Comparison of ENCODE assay signal across 14 cellular contexts in genomic region chr2:214128040-214128439, GRCh38.
DNase-seq lines count a peak whose midpoint lies in the region; ATAC-seq and TF ChIP-seq lines count a peak whose summit lies in the region.
"Had no signal": no experiment of that assay in that cellular context is flagged by ENCODE, and none has a peak within 500 bp of the region (broad histone marks: within the 10 kb centered on the region; RNA-seq: fewer than 3 reads in every experiment).

No MANE protein-coding gene starts in this region.

- intact Hi-C loops in activated T-helper 2 cell treated with anti-CD3 and anti-CD28 coated beads, Interferon-gamma antibody, Interleukin-2, Interleukin-4, amounts not matched to agents 10 μg/mL and 5 μg/mL and 100 μg/mL, durations not matched to agents 14 hours and 24 hours and 36 hours (cut with micrococcal nuclease), result no loop called here
- intact Hi-C loops in right lobe of liver (cut with DNase I), result no loop called here

- TF ChIP-seq POLR2A in right lobe of liver (IDR thresholded peaks at IDR 0.05), result no peak

- H3K27ac Mint-ChIP-seq in HFFc6, result peak overlapping the region; percentile 13
- H3K27ac Mint-ChIP-seq in activated T-helper 2 cell treated with anti-CD3 and anti-CD28 coated beads, Interferon-gamma antibody, Interleukin-2, Interleukin-4, amounts not matched to agents 10 μg/mL and 5 μg/mL and 100 μg/mL, durations not matched to agents 14 hours and 24 hours and 36 hours, result no peak overlapping the region

- H3K9me3 Mint-ChIP-seq in HFFc6, result no peaks in the 10 kb centered on the region
- H3K9me3 Mint-ChIP-seq in activated T-helper 2 cell treated with anti-CD3 and anti-CD28 coated beads, Interferon-gamma antibody, Interleukin-2, Interleukin-4, amounts not matched to agents 10 μg/mL and 5 μg/mL and 100 μg/mL, durations not matched to agents 14 hours and 24 hours and 36 hours, result no peaks in the 10 kb centered on the region

- no peak for DNase-seq in HFFc6
- no peak for DNase-seq in SK-N-MC (ENCODE audit: low read depth, low spot score)
- DNase-seq in foreskin keratinocyte, result peak in 1 of 2 donors; percentile 5
- no peak for DNase-seq in activated T-helper 2 cell treated with anti-CD3 and anti-CD28 coated beads, Interferon-gamma antibody, Interleukin-2, Interleukin-4, amounts not matched to agents 10 μg/mL and 5 μg/mL and 100 μg/mL, durations not matched to agents 14 hours and 24 hours and 36 hours (ENCODE audit: low spot score)
- DNase-seq in LoVo (ENCODE audit: low spot score), result no peak
- DNase-seq in right lobe of liver, result no peak
- DNase-seq: NCI-H1105 treated with DMSO at 0.1 percent for 48 hours, NCI-H187 treated with DMSO at 0.1 percent for 48 hours, NCI-H446 treated with DMSO at 0.1 percent for 48 hours, NCI-H774, SIG-M5 had no signal

- H3K4me1 Mint-ChIP-seq in HFFc6 (ENCODE audit: low read depth), result peaks cover 30% of the 10 kb centered on the region
- H3K4me1 Mint-ChIP-seq in activated T-helper 2 cell treated with anti-CD3 and anti-CD28 coated beads, Interferon-gamma antibody, Interleukin-2, Interleukin-4, amounts not matched to agents 10 μg/mL and 5 μg/mL and 100 μg/mL, durations not matched to agents 14 hours and 24 hours and 36 hours (ENCODE audit: low read depth), result no peaks in the 10 kb centered on the region

- H3K9ac ChIP-seq in SK-N-MC (ENCODE audit: insufficient read length), result no peak overlapping the region
- H3K9ac ChIP-seq: BLaER1 treated with 17β-estradiol and CSF1 and Interleukin-3, amounts not matched to agents 10 nM and 100 nM had no signal

- H3K4me1 ChIP-seq in foreskin keratinocyte (peaks cover 21% of the 10 kb centered on the region), right lobe of liver (no peaks in the 10 kb centered on the region)
- H3K4me1 ChIP-seq: BLaER1 treated with 17β-estradiol and CSF1 and Interleukin-3, amounts not matched to agents 10 nM and 100 nM had no signal

- WGBS in right lobe of liver (ENCODE audit: insufficient coverage, low coverage, low lambda C conversion rate, missing lambda C conversion rate), result 67% methylated on average over 1 of the region's 1 CpG

- H3K4me3 ChIP-seq in SK-N-MC (peak overlapping the region; percentile 4; the same call in 1 of the 2 replicates), right lobe of liver (no peak overlapping the region)
- H3K4me3 ChIP-seq: BLaER1 treated with 17β-estradiol and CSF1 and Interleukin-3, amounts not matched to agents 10 nM and 100 nM had no signal

- no peak for ATAC-seq in foreskin keratinocyte
- ATAC-seq in right lobe of liver, result no peak
- no peak for ATAC-seq in GM18870 (IDR thresholded peaks at IDR 0.05; ENCODE audit: unreplicated experiment)

- no peaks in the 10 kb centered on the region for H3K36me3 ChIP-seq in SK-N-MC (ENCODE audit: insufficient read depth, low read length)
- H3K36me3 ChIP-seq in right lobe of liver, result no peaks in the 10 kb centered on the region
- H3K36me3 ChIP-seq: BLaER1 treated with 17β-estradiol and CSF1 and Interleukin-3, amounts not matched to agents 10 nM and 100 nM had no signal

- no peak overlapping the region for H3K4me3 Mint-ChIP-seq in HFFc6
- H3K4me3 Mint-ChIP-seq in activated T-helper 2 cell treated with anti-CD3 and anti-CD28 coated beads, Interferon-gamma antibody, Interleukin-2, Interleukin-4, amounts not matched to agents 10 μg/mL and 5 μg/mL and 100 μg/mL, durations not matched to agents 14 hours and 24 hours and 36 hours (ENCODE audit: low read depth), result no peak overlapping the region

- H3K9me3 ChIP-seq in SK-N-MC (ENCODE audit: low read depth, low read length), result no peaks in the 10 kb centered on the region
- H3K9me3 ChIP-seq in right lobe of liver, result no peaks in the 10 kb centered on the region
- H3K9me3 ChIP-seq: BLaER1 treated with 17β-estradiol and CSF1 and Interleukin-3, amounts not matched to agents 10 nM and 100 nM had no signal

- TF ChIP-seq CTCF in HFFc6 (IDR thresholded peaks at IDR 0.05) (no peak), foreskin keratinocyte (conservative IDR thresholded peaks at IDR 0.05) (no peak), right lobe of liver (IDR thresholded peaks at IDR 0.05) (no peak)

- H3K27ac ChIP-seq in SK-N-MC (peak overlapping the region; percentile 33), foreskin keratinocyte (peak overlapping the region; percentile 80), right lobe of liver (no peak overlapping the region)
- H3K27ac ChIP-seq: BLaER1 treated with 17β-estradiol and CSF1 and Interleukin-3, amounts not matched to agents 10 nM and 100 nM; HL-60 had no signal

- 0 out of 2 replicates have a peak, but pooled peaks cover 4% of the 10 kb centered on the region for H3K36me3 Mint-ChIP-seq in HFFc6 (ENCODE audit: low read depth)
- H3K36me3 Mint-ChIP-seq in activated T-helper 2 cell treated with anti-CD3 and anti-CD28 coated beads, Interferon-gamma antibody, Interleukin-2, Interleukin-4, amounts not matched to agents 10 μg/mL and 5 μg/mL and 100 μg/mL, durations not matched to agents 14 hours and 24 hours and 36 hours (ENCODE audit: low read depth), result no peaks in the 10 kb centered on the region

- peaks cover 1% of the 10 kb centered on the region; the same call in 1 of the 2 replicates for H3K27me3 Mint-ChIP-seq in HFFc6 (ENCODE audit: insufficient read depth)
- no peaks in the 10 kb centered on the region for H3K27me3 Mint-ChIP-seq in activated T-helper 2 cell treated with anti-CD3 and anti-CD28 coated beads, Interferon-gamma antibody, Interleukin-2, Interleukin-4, amounts not matched to agents 10 μg/mL and 5 μg/mL and 100 μg/mL, durations not matched to agents 14 hours and 24 hours and 36 hours (ENCODE audit: low read depth)

- H3K27me3 ChIP-seq in foreskin keratinocyte (no peaks in the 10 kb centered on the region), right lobe of liver (no peaks in the 10 kb centered on the region)
- H3K27me3 ChIP-seq: BLaER1 treated with 17β-estradiol and CSF1 and Interleukin-3, amounts not matched to agents 10 nM and 100 nM had no signal

Comparison
In these comparisons a context has a peak if more than half of its experiments do, and no peak if none do; other contexts are left out.
1. H3K27ac ChIP-seq: peak in SK-N-MC (single experiment) and foreskin keratinocyte (single experiment); none in right lobe of liver (0 of 3).